Comparison of ENCODE assay signal across 10 cellular contexts in the genomic region with DNA sequence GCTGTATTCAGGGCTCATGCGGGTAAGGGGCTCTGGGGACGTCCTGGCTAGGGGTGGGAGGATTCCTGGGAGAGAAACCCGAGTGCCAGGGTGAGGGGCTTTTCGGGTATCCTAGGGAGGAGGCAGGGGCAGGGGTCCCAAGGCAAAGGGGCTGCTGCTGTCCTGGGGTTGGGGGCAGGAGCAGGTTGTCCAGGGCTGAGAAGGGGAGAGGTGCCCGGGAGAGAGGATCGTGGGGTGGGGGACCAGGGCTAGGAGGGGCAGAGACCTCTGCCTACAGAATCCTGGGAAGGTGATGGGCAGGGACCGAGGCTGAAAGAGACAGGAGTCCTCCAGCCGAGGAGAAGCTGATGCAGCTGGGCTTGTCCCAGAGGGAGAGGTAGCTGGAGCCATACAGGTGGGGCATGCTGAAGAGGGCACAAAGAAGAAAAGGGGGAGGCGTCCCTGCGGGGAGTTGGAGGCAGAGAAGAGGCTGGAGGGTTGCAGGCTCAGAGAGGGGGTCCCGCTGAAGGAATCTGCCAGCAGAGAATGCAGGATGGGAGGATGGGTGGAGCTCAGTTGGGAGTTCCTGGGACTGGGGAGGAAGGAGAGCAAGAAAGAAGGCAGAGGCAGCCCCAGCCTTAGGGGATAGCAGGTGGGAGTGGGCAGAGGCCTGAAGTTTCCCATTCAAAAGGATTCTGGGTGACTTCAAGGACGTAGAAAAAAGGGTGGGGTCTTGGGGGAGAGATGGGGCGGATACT. TPM values are rescaled to one million over a fixed set of nuclear protein-coding genes. Genes with fewer than 3 reads are reported as not detected.
DNase-seq lines count a peak whose midpoint lies in the region; ATAC-seq and TF ChIP-seq lines count a peak whose summit lies in the region.
"Had no signal": no experiment of that assay in that cellular context is flagged by ENCODE, and none has a peak within 500 bp of the region (broad histone marks: within the 10 kb centered on the region; RNA-seq: fewer than 3 reads in every experiment).

No MANE protein-coding gene starts in this region.

- H3K4me3 ChIP-seq in breast epithelium = peak overlapping the region; percentile 27 to 58 (median 45)
- H3K4me3 ChIP-seq in cardiac fibroblast (replicated peaks in 1 of 2; ENCODE audit: low read depth in 2 of 2, low read length in 2 of 2) = peak overlapping the region; percentile 22 to 33
- H3K4me3 ChIP-seq in lower lobe of right lung = peak overlapping the region; percentile 51

- H3K4me1 Mint-ChIP-seq in MCF 10A (ENCODE audit: insufficient read depth, unreplicated experiment) (no peaks in the 10 kb centered on the region), type B pancreatic cell (ENCODE audit: unreplicated experiment) (peaks cover 18% of the 10 kb centered on the region)

- POLR2A ChIA-PET in MCF 10A (lab: Yijun Ruan, JAX) (interaction anchor here (0.7 to 1.0 kb wide), 3 partner anchors 70 to 394 kb away, joined by 3 read pairs; no protein-coding TSS in a partner anchor), HEK293T (lab: Yijun Ruan, JAX) (interaction anchor here (0.8 to 1.0 kb wide), 2 partner anchors 33 to 70 kb away, joined by 3 to 4 read pairs; a partner anchor contains a TSS)

- no peaks in the 10 kb centered on the region for H3K9me3 Mint-ChIP-seq in MCF 10A (ENCODE audit: unreplicated experiment)
- H3K9me3 Mint-ChIP-seq in type B pancreatic cell = no peaks in the 10 kb centered on the region

- ATAC-seq in lower lobe of right lung = peak; percentile 8 to 29
- ATAC-seq in GM21723 (IDR thresholded peaks at IDR 0.05; ENCODE audit: unreplicated experiment) = no peak

- H3K27ac Mint-ChIP-seq in MCF 10A (ENCODE audit: low read depth, unreplicated experiment) = no peak overlapping the region
- peak overlapping the region; percentile 74 for H3K27ac Mint-ChIP-seq in type B pancreatic cell

- H3K4me3 Mint-ChIP-seq in MCF 10A (ENCODE audit: unreplicated experiment) = no peak overlapping the region
- peak overlapping the region; percentile 92 for H3K4me3 Mint-ChIP-seq in type B pancreatic cell

- H3K36me3 ChIP-seq in breast epithelium (no peaks in the 10 kb centered on the region), lower lobe of right lung (no peaks in the 10 kb centered on the region)

- TF ChIP-seq CTCF in breast epithelium (IDR thresholded peaks at IDR 0.05) (no peak), MCF 10A (IDR thresholded peaks at IDR 0.05; ENCODE audit: unreplicated experiment) (no peak), cardiac fibroblast (IDR thresholded peaks at IDR 0.05; ENCODE audit: low read depth, low read length) (no peak), lower lobe of right lung (IDR thresholded peaks at IDR 0.05) (no peak), type B pancreatic cell (conservative IDR thresholded peaks at IDR 0.05) (no peak)

- H3K4me1 ChIP-seq in breast epithelium (no peaks in the 10 kb centered on the region), lower lobe of right lung (peaks cover 20% of the 10 kb centered on the region)

- H3K36me3 Mint-ChIP-seq in MCF 10A (ENCODE audit: insufficient read depth, unreplicated experiment) (no peaks in the 10 kb centered on the region), type B pancreatic cell (no peaks in the 10 kb centered on the region)

- H3K9me3 ChIP-seq in breast epithelium (no peaks in the 10 kb centered on the region), lower lobe of right lung (no peaks in the 10 kb centered on the region)

- H3K27me3 Mint-ChIP-seq in MCF 10A (ENCODE audit: insufficient read depth, unreplicated experiment) = peaks cover 42% of the 10 kb centered on the region
- peaks cover 53% of the 10 kb centered on the region for H3K27me3 Mint-ChIP-seq in type B pancreatic cell

- intact Hi-C loops in breast epithelium (cut with DNase I; ENCODE audit: low total_unique reads) (no loop called here), MCF 10A (cut with micrococcal nuclease) (no loop called here), lower lobe of right lung (cut with DNase I) (no loop called here)

- CTCF ChIA-PET in MCF 10A (lab: Yijun Ruan, JAX) = interaction anchor here (0.7 kb wide), 1 partner anchor 64 kb away, joined by 5 read pairs; no protein-coding TSS in a partner anchor
- CTCF ChIA-PET in HEK293T (lab: Yijun Ruan, JAX) = no interaction called here

- H3K27me3 ChIP-seq in breast epithelium = peaks cover 5 to 23% of the 10 kb centered on the region in 2 donors
- H3K27me3 ChIP-seq in lower lobe of right lung (ENCODE audit: low read depth) = peaks cover 12% of the 10 kb centered on the region

- no TSS peak for BruUV-seq in MCF 10A (replicated peaks; lab: Mats Ljungman, UMichigan)

- DNase-seq in breast epithelium (ENCODE audit: low spot score in 2 of 2) (no peak), MCF 10A (ENCODE audit: unreplicated experiment) (no peak), cardiac fibroblast (ENCODE audit: low read depth in 2 of 2) (no peak), lower lobe of right lung (no peak), type B pancreatic cell (ENCODE audit: extremely low spot score, unreplicated experiment) (no peak), HEK293T (ENCODE audit: extremely low spot score) (no peak), ecto neural progenitor cell (ENCODE audit: low spot score) (no peak)
- DNase-seq: NCI-H1048 had no signal

- H3K27ac ChIP-seq in breast epithelium = no peak overlapping the region
- no peak overlapping the region for H3K27ac ChIP-seq in lower lobe of right lung
- H3K27ac ChIP-seq: RWPE1 had no signal

- no peak for TF ChIP-seq POLR2A in breast epithelium (IDR thresholded peaks at IDR 0.05)

TF ChIP-seq in HEK293T, 16 proteins besides CTCF, POLR2A, EP300 and RAD21:
- TF ChIP-seq SUZ12 (IDR thresholded peaks at IDR 0.05) = no peak
- TF ChIP-seq HDGF (IDR thresholded peaks at IDR 0.05; ENCODE audit: borderline replicate concordance) = no peak
- TF ChIP-seq CTBP1 (IDR thresholded peaks at IDR 0.05; ENCODE audit: borderline replicate concordance) = no peak
- no peak for TF ChIP-seq TARDBP (IDR thresholded peaks at IDR 0.05)
- no peak for TF ChIP-seq ARNT (IDR thresholded peaks at IDR 0.05)
- TF ChIP-seq SP1 (IDR thresholded peaks at IDR 0.05) = no peak
- no peak for TF ChIP-seq NFRKB (IDR thresholded peaks at IDR 0.05)
- no peak for TF ChIP-seq BHLHE40 (IDR thresholded peaks at IDR 0.05; ENCODE audit: borderline replicate concordance)
- TF ChIP-seq, protein P1, sequence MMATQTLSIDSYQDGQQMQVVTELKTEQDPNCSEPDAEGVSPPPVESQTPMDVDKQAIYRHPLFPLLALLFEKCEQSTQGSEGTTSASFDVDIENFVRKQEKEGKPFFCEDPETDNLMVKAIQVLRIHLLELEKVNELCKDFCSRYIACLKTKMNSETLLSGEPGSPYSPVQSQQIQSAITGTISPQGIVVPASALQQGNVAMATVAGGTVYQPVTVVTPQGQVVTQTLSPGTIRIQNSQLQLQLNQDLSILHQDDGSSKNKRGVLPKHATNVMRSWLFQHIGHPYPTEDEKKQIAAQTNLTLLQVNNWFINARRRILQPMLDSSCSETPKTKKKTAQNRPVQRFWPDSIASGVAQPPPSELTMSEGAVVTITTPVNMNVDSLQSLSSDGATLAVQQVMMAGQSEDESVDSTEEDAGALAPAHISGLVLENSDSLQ (IDR thresholded peaks at IDR 0.05) = no peak
- no peak for TF ChIP-seq L3MBTL2 (conservative IDR thresholded peaks at IDR 0.05)
- TF ChIP-seq FOXK2 (IDR thresholded peaks at IDR 0.05) = no peak
- TF ChIP-seq FOXA1 (IDR thresholded peaks at IDR 0.05) = no peak
- no peak for TF ChIP-seq ZNF384 (IDR thresholded peaks at IDR 0.05)
- no peak for TF ChIP-seq ELF4 (IDR thresholded peaks at IDR 0.05)
- TF ChIP-seq FOXM1 (IDR thresholded peaks at IDR 0.05; ENCODE audit: borderline replicate concordance) = no peak
- no peak for TF ChIP-seq LEF1 (IDR thresholded peaks at IDR 0.05; ENCODE audit: borderline replicate concordance)

RNA-seq across cellular contexts. Expression of a gene that starts 0.6 kb away (rescaled TPM):
- total RNA-seq in breast epithelium (1 to 10 TPM in 2 of 3 donors, under 1 TPM in 1; 0.80 to 2.0 (median 2.0) TPM), MCF 10A (2022) (not detected in 2 replicates), lower lobe of right lung (11.0 TPM), type B pancreatic cell (ENCODE audit: low replicate concordance) (33.1 and 121 TPM in 2 replicates)

RNA-seq across cellular contexts. Expression of a gene that starts 25.4 kb away (rescaled TPM):
- total RNA-seq in breast epithelium (10 to 100 TPM; 29.0 to 89.8 (median 36.4) TPM), MCF 10A (2022) (136 and 165 TPM in 2 replicates), lower lobe of right lung (92.7 TPM), type B pancreatic cell (ENCODE audit: low replicate concordance) (8.8 and 20.9 TPM in 2 replicates)
